ENCODE assay signal across 11 cellular contexts in the genomic region with DNA sequence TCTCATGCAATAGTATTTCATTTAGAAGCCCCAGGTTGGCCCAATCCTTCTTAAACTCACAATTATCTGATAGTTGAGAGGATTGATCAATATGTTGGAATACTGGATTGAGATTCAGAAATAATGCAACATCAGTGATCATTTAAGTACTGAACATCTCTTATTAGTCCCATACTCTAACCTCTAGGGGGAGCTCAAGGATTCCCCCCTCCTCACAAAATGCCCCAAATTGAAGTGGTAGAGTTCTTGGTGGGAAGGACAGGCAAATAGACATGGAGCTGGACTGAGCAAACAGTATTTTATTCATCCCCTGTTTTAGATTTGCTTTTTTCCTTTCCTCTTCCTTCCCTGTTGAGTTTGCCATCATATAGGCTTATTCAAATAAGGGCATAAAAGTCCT.
DNase-seq lines count a peak whose midpoint lies in the region; ATAC-seq, FAIRE-seq and TF ChIP-seq lines count a peak whose summit lies in the region.
"Had no signal": no experiment of that assay in that cellular context is flagged by ENCODE, and none has a peak within 500 bp of the region (broad histone marks: within the 10 kb centered on the region; RNA-seq: fewer than 3 reads in every experiment).

No MANE protein-coding gene starts in this region.

- H3K9me3 Mint-ChIP-seq in neural progenitor cell, result peaks cover 11% of the 10 kb centered on the region
- peaks cover 0 to 6% of the 10 kb centered on the region in 2 donors for H3K9me3 Mint-ChIP-seq in stimulated activated naive CD8-positive, alpha-beta T cell treated with anti-CD3 and anti-CD28 coated beads, Interleukin-15, amount 100 ng/mL, for 72 hours

- TF ChIP-seq CTCF in LNCaP clone FGC (IDR thresholded peaks at IDR 0.05; ENCODE audit: control insufficient read depth, extremely low read depth, insufficient read depth), result peak; percentile 64
- peak; percentile 39 to 68 (median 60); a peak in 5 of 6 replicates for TF ChIP-seq CTCF in GM12878 (IDR thresholded peaks at IDR 0.05 in 2 of 3, conservative IDR thresholded peaks at IDR 0.05 in 1 of 3; ENCODE audit: control insufficient read depth in 2 of 3, extremely low read depth in 1 of 3, insufficient read depth in 1 of 3, low read depth in 3 of 3, low read length in 3 of 3)
- peak; percentile 65 for TF ChIP-seq CTCF in neural progenitor cell (IDR thresholded peaks at IDR 0.05)
- TF ChIP-seq CTCF in transverse colon (IDR thresholded peaks at IDR 0.05), result peak in 2 of 5 experiments; percentile 17 to 22

- no peak overlapping the region for H3K4me3 Mint-ChIP-seq in neural progenitor cell
- H3K4me3 Mint-ChIP-seq in stimulated activated naive CD8-positive, alpha-beta T cell treated with anti-CD3 and anti-CD28 coated beads, Interleukin-15, amount 100 ng/mL, for 72 hours, result no peak overlapping the region

- H3K79me2 ChIP-seq in GM12878 (ENCODE audit: control insufficient read depth, insufficient read depth, low read length), result no peaks in the 10 kb centered on the region
- no peaks in the 10 kb centered on the region for H3K79me2 ChIP-seq in neural progenitor cell (ENCODE audit: low read depth)

- BruUV-seq in GM12878 (replicated peaks; lab: Mats Ljungman, UMichigan), result no TSS peak

- H4K20me1 ChIP-seq in GM12878 (ENCODE audit: control insufficient read depth, insufficient read depth) (no peaks in the 10 kb centered on the region), neural progenitor cell (ENCODE audit: low read depth) (no peaks in the 10 kb centered on the region)

- H3K4me3 ChIP-seq in LNCaP clone FGC (ENCODE audit: low read depth, low read length), result no peak overlapping the region
- H3K4me3 ChIP-seq in GM12878, result no peak overlapping the region
- H3K4me3 ChIP-seq in neural progenitor cell, result no peak overlapping the region
- no peak overlapping the region for H3K4me3 ChIP-seq in transverse colon

- 0 out of 3 replicates have a peak, but pooled peaks have one; percentile 36 for ATAC-seq in GM12878
- ATAC-seq in stimulated activated naive CD8-positive, alpha-beta T cell treated with anti-CD3 and anti-CD28 coated beads, Interleukin-15, amount 100 ng/mL, for 72 hours, result no peak

- in situ Hi-C loops in GM12878 (cut with MboI), result no loop called here
- in situ Hi-C loops in transverse colon (cut with MboI; ENCODE audit: low pct_ligation_motif_present in 1 of 4, low pct_unique_long_range_greater_than_20kb in 1 of 4, low sequenced_read_pairs in 3 of 4), result no loop called here

- H2AFZ ChIP-seq in GM12878 (ENCODE audit: control insufficient read depth, low read depth, low read length), result no peak overlapping the region
- no peak overlapping the region for H2AFZ ChIP-seq in neural progenitor cell (replicated peaks)

- H3K27ac Mint-ChIP-seq in neural progenitor cell, result no peak overlapping the region
- no peak overlapping the region for H3K27ac Mint-ChIP-seq in stimulated activated naive CD8-positive, alpha-beta T cell treated with anti-CD3 and anti-CD28 coated beads, Interleukin-15, amount 100 ng/mL, for 72 hours

- peaks cover 4% of the 10 kb centered on the region for H3K27me3 Mint-ChIP-seq in neural progenitor cell (ENCODE audit: insufficient read depth, low read depth)
- H3K27me3 Mint-ChIP-seq in stimulated activated naive CD8-positive, alpha-beta T cell treated with anti-CD3 and anti-CD28 coated beads, Interleukin-15, amount 100 ng/mL, for 72 hours, result no peaks in the 10 kb centered on the region

- H3K4me1 ChIP-seq in GM12878 (ENCODE audit: control insufficient read depth, insufficient read depth, low read length), result no peaks in the 10 kb centered on the region
- H3K4me1 ChIP-seq in neural progenitor cell, result no peaks in the 10 kb centered on the region
- no peaks in the 10 kb centered on the region for H3K4me1 ChIP-seq in transverse colon

- SMC1A ChIA-PET in GM12878 (lab: Charles Lee; ENCODE audit: uncharacterized antibody, unreplicated experiment), result interaction anchor here (1.0 to 2.2 kb wide), 3 partner anchors 71 to 194 kb away, joined by 3 to 9 read pairs (median 6); no protein-coding TSS in a partner anchor

- H3K36me3 ChIP-seq in GM12878 (ENCODE audit: control insufficient read depth in 2 of 2, insufficient read depth in 2 of 2, low read length in 1 of 2) (no peaks in the 10 kb centered on the region), neural progenitor cell (no peaks in the 10 kb centered on the region), transverse colon (no peaks in the 10 kb centered on the region)

- no peak overlapping the region for H3K9ac ChIP-seq in GM12878 (ENCODE audit: control insufficient read depth, insufficient read depth, low read length)
- H3K9ac ChIP-seq in neural progenitor cell, result no peak overlapping the region

- TF ChIP-seq POLR2A in GM12878 (IDR thresholded peaks at IDR 0.05; ENCODE audit: low read depth, low read length) (no peak), transverse colon (IDR thresholded peaks at IDR 0.05) (no peak)

- no peaks in the 10 kb centered on the region; the same call in 2 of the 3 replicates for H3K9me3 ChIP-seq in GM12878 (replicated peaks; ENCODE audit: control insufficient read depth, insufficient read depth, low read length)
- peaks cover 3% of the 10 kb centered on the region for H3K9me3 ChIP-seq in neural progenitor cell (ENCODE audit: low read depth)
- peaks cover 5 to 9% of the 10 kb centered on the region in 2 donors for H3K9me3 ChIP-seq in transverse colon

- no peak for TF ChIP-seq EP300 in GM12878 (IDR thresholded peaks at IDR 0.05; ENCODE audit: borderline replicate concordance in 1 of 2, control insufficient read depth in 1 of 2, low read depth in 2 of 2, low read length in 2 of 2)
- no peak for TF ChIP-seq EP300 in transverse colon (IDR thresholded peaks at IDR 0.05; ENCODE audit: low read depth)

- no peaks in the 10 kb centered on the region for H3F3A ChIP-seq in neural progenitor cell (ENCODE audit: low read depth)

- H3K4me2 ChIP-seq in GM12878 (ENCODE audit: control insufficient read depth, insufficient read depth) (no peak overlapping the region), neural progenitor cell (no peak overlapping the region)

- H3K27ac ChIP-seq in GM12878 (ENCODE audit: control insufficient read depth, insufficient read depth), result no peak overlapping the region
- H3K27ac ChIP-seq in neural progenitor cell, result no peak overlapping the region
- no peak overlapping the region for H3K27ac ChIP-seq in transverse colon

- intact Hi-C loops in GM12878 (cut with micrococcal nuclease; ENCODE audit: unreplicated experiment) (loop anchor here (1.0 to 2.0 kb wide), 2 partner anchors 194 to 321 kb away; no protein-coding TSS in a partner anchor), transverse colon (cut with DNase I; ENCODE audit: low total_unique reads) (no loop called here)

- RAD21 ChIA-PET in GM12878 (lab: Charles Lee; ENCODE audit: unreplicated experiment), result interaction anchor here (1.8 kb wide), 1 partner anchor 195 kb away, joined by 5 read pairs; no protein-coding TSS in a partner anchor

- H3K36me3 Mint-ChIP-seq in neural progenitor cell, result no peaks in the 10 kb centered on the region

- CTCF ChIA-PET in GM12878 (lab: Yijun Ruan, JAX), result interaction anchor here (0.5 to 2.0 kb wide), 11 partner anchors 9 to 828 kb away, joined by 3 to 8 read pairs (median 4); no protein-coding TSS in a partner anchor

- POLR2A ChIA-PET in GM12878 (lab: Charles Lee), result no interaction called here

- 0 out of 4 replicates have a peak, but pooled peaks cover 0 to 2% of the 10 kb centered on the region in 2 experiments for H3K27me3 ChIP-seq in GM12878 (replicated peaks in 1 of 2; ENCODE audit: control insufficient read depth in 2 of 2, insufficient read depth in 2 of 2, low read length in 1 of 2)
- H3K27me3 ChIP-seq in neural progenitor cell, result no peaks in the 10 kb centered on the region
- H3K27me3 ChIP-seq in transverse colon, result no peaks in the 10 kb centered on the region

- H3K4me1 Mint-ChIP-seq in neural progenitor cell, result no peaks in the 10 kb centered on the region
- H3K4me1 Mint-ChIP-seq in stimulated activated naive CD8-positive, alpha-beta T cell treated with anti-CD3 and anti-CD28 coated beads, Interleukin-15, amount 100 ng/mL, for 72 hours, result no peaks in the 10 kb centered on the region

- TF ChIP-seq RAD21 in GM12878 (IDR thresholded peaks at IDR 0.05; ENCODE audit: insufficient read depth, low read depth, low read length), result peak; percentile 45

- no peak for FAIRE-seq in GM12878 (lab: Jason Lieb, UNC)
- FAIRE-seq: endometrium had no signal

- DNase-seq in NCI-H2171 treated with DMSO at 0.1 percent for 48 hours (lab: John Stamatoyannopoulos, UW) (peak; percentile 23), NCI-H2171 (lab: John Stamatoyannopoulos, UW) (no peak), LNCaP clone FGC (ENCODE audit: low read depth) (peak; percentile 10), GM12878 (ENCODE audit: low read depth, low spot score) (no peak), neural progenitor cell (ENCODE audit: low spot score) (peak; percentile 35), activated gamma-delta T cell treated with Interleukin-2 at 50 U/mL for 16 hours (no peak), transverse colon (no peak)
- no peak for DNase-seq in stimulated activated naive CD8-positive, alpha-beta T cell treated with anti-CD3 and anti-CD28 coated beads, Interleukin-15, amount 100 ng/mL, for 72 hours
- DNase-seq: C1 segment of cervical spinal cord, T1000 had no signal

TF ChIP-seq in GM12878, 131 proteins besides CTCF, POLR2A, EP300 and RAD21 (continues in another document):
- TF ChIP-seq, protein P1, sequence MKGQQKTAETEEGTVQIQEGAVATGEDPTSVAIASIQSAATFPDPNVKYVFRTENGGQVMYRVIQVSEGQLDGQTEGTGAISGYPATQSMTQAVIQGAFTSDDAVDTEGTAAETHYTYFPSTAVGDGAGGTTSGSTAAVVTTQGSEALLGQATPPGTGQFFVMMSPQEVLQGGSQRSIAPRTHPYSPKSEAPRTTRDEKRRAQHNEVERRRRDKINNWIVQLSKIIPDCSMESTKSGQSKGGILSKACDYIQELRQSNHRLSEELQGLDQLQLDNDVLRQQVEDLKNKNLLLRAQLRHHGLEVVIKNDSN (IDR thresholded peaks at IDR 0.05; ENCODE audit: borderline replicate concordance, extremely low read length, insufficient read depth, low read depth, low read length), result no peak
- TF ChIP-seq ZNF384 (IDR thresholded peaks at IDR 0.05; ENCODE audit: borderline replicate concordance, low read depth, low read length), result no peak
- TF ChIP-seq KAT2A (conservative IDR thresholded peaks at IDR 0.05; ENCODE audit: control insufficient read depth, low read depth, low read length), result no peak
- TF ChIP-seq, protein P2, sequence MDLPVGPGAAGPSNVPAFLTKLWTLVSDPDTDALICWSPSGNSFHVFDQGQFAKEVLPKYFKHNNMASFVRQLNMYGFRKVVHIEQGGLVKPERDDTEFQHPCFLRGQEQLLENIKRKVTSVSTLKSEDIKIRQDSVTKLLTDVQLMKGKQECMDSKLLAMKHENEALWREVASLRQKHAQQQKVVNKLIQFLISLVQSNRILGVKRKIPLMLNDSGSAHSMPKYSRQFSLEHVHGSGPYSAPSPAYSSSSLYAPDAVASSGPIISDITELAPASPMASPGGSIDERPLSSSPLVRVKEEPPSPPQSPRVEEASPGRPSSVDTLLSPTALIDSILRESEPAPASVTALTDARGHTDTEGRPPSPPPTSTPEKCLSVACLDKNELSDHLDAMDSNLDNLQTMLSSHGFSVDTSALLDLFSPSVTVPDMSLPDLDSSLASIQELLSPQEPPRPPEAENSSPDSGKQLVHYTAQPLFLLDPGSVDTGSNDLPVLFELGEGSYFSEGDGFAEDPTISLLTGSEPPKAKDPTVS (IDR thresholded peaks at IDR 0.05; ENCODE audit: low read depth, low read length), result no peak

Comparison
In these comparisons a context has a peak if more than half of its experiments do, and no peak if none do; other contexts are left out.
1. DNase-seq: peak in NCI-H2171 treated with DMSO at 0.1 percent for 48 hours (single experiment), LNCaP clone FGC (single experiment) and neural progenitor cell (single experiment); none in NCI-H2171 (single experiment), GM12878 (single experiment), stimulated activated naive CD8-positive, alpha-beta T cell treated with anti-CD3 and anti-CD28 coated beads, Interleukin-15, amount 100 ng/mL, for 72 hours (0 of 2), activated gamma-delta T cell treated with Interleukin-2 at 50 U/mL for 16 hours (single experiment) and transverse colon (single experiment).